Comparison of ENCODE assay signal across 8 cellular contexts in the genomic region with DNA sequence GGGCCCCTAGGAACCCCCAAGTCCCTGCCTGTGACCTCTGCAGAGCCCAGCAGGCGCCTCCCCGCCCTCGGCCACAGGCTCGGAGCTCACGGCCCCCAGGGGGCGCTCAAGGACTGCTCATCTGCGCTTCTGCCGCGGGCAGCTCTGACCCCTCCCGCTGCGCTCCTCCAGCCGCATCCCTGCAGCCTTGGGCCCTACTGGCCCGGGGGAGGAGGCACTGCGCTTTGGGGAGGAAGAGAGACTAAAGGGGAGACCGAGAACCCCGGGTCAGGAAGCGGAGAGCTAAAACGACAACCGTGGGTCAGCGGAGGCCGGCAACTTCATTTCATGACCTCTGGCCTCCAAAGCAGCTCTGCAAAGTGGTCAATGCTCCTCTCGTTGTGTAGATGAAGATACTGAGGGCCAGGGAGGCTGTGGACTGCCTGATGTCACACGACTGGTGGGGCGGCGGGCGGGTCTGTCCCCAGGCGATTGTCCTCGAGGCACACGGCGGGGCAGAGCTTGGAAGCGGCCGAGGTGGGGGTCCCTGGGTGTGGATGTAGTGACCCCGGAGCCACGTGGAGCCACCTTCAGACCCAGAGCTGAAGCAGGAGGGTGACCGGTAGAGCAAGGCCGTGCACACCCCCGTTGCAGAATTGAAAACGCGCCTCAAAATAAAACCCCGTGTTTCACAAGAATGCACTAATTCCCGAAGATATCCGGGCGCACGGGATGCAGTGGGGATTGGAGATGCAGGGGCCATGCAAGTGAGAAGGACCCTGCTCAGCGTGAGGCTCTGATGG. TPM values are rescaled to one million over a fixed set of nuclear protein-coding genes. Genes with fewer than 3 reads are reported as not detected.
DNase-seq lines count a peak whose midpoint lies in the region; ATAC-seq, FAIRE-seq and TF ChIP-seq lines count a peak whose summit lies in the region.

No MANE protein-coding gene starts in this region.

- no peak for TF ChIP-seq POLR2A in GM12891 (IDR thresholded peaks at IDR 0.05; ENCODE audit: low read depth, low read length)

- FAIRE-seq in GM12891 (lab: Jason Lieb, UNC) = peak; percentile 87

- H3K4me2 ChIP-seq in fibroblast of lung (ENCODE audit: extremely low read depth, insufficient read depth, low read length) = peak overlapping the region; percentile 70

- TF ChIP-seq CTCF in fibroblast of lung (conservative IDR thresholded peaks at IDR 0.05 in 1 of 2, IDR thresholded peaks at IDR 0.05 in 1 of 2; ENCODE audit: low read depth in 1 of 2, low read length in 2 of 2) = peak; percentile 76 to 81

- no peak overlapping the region for H3K9ac ChIP-seq in HUES48 (ENCODE audit: low read depth, low read length)
- no peak overlapping the region for H3K9ac ChIP-seq in fibroblast of lung (ENCODE audit: insufficient read depth, low read length)

- no peaks in the 10 kb centered on the region for H3K36me3 ChIP-seq in HUES48 (ENCODE audit: control insufficient read depth, insufficient read depth, low read length)
- H3K36me3 ChIP-seq in fibroblast of lung (ENCODE audit: control insufficient read depth, insufficient read depth, low read length) = no peaks in the 10 kb centered on the region

- ATAC-seq in activated T-cell treated with anti-CD3 and anti-CD28 coated beads, Interleukin-2, amount 50 U/mL, for 4 hours = peak; percentile 93

- no peaks in the 10 kb centered on the region for H3K9me3 Mint-ChIP-seq in activated T-cell treated with anti-CD3 and anti-CD28 coated beads, Interleukin-2, amount 50 U/mL, for 4 hours

- no peak overlapping the region for H2AFZ ChIP-seq in fibroblast of lung (ENCODE audit: low read length)

- H3K27me3 ChIP-seq in HUES48 (ENCODE audit: control insufficient read depth, insufficient read depth, low read length) (no peaks in the 10 kb centered on the region), fibroblast of lung (ENCODE audit: control insufficient read depth, insufficient read depth, low read length) (peaks cover 7% of the 10 kb centered on the region)

- H3K4me1 Mint-ChIP-seq in activated T-cell treated with anti-CD3 and anti-CD28 coated beads, Interleukin-2, amount 50 U/mL, for 4 hours (ENCODE audit: low read depth) = peaks cover 5% of the 10 kb centered on the region

- H3K79me2 ChIP-seq in fibroblast of lung (ENCODE audit: control insufficient read depth, insufficient read depth, low read length) = no peaks in the 10 kb centered on the region

- no peak overlapping the region for H3K4me3 Mint-ChIP-seq in activated T-cell treated with anti-CD3 and anti-CD28 coated beads, Interleukin-2, amount 50 U/mL, for 4 hours

- H3K36me3 Mint-ChIP-seq in activated T-cell treated with anti-CD3 and anti-CD28 coated beads, Interleukin-2, amount 50 U/mL, for 4 hours (ENCODE audit: insufficient read depth) = no peaks in the 10 kb centered on the region

- DNase-seq in GM12891 (ENCODE audit: insufficient read length, low spot score) (peak; percentile 98), OCI-M2 (lab: John Stamatoyannopoulos, UW; ENCODE audit: unreplicated experiment) (peak; percentile 37), fibroblast of lung (ENCODE audit: low read depth in 2 of 2) (peak; percentile 60 to 71), myocyte (ENCODE audit: low read depth) (peak; percentile 78), GF-D8 (lab: John Stamatoyannopoulos, UW) (no peak)
- DNase-seq in activated T-cell treated with anti-CD3 and anti-CD28 coated beads, Interleukin-2, amount 50 U/mL, for 4 hours = peak; percentile 82
- peak; percentile 77 for DNase-seq in stimulated activated CD8-positive, alpha-beta memory T cell treated with anti-CD3 and anti-CD28 coated beads, Interleukin-4, amount 100 ng/mL, for 24 hours (ENCODE audit: low read depth)

- H3K27ac ChIP-seq in HUES48 (ENCODE audit: low read depth, low read length) = no peak overlapping the region
- H3K27ac ChIP-seq in fibroblast of lung (ENCODE audit: insufficient read depth, low read length) = no peak overlapping the region

- peaks cover 36% of the 10 kb centered on the region for H3K27me3 Mint-ChIP-seq in activated T-cell treated with anti-CD3 and anti-CD28 coated beads, Interleukin-2, amount 50 U/mL, for 4 hours (ENCODE audit: low read depth)

- H3K9me3 ChIP-seq in HUES48 (ENCODE audit: control insufficient read depth, insufficient read depth, low read length) (no peaks in the 10 kb centered on the region), fibroblast of lung (ENCODE audit: control insufficient read depth, insufficient read depth, low read depth, low read length) (no peaks in the 10 kb centered on the region)

- H3K4me1 ChIP-seq in HUES48 (ENCODE audit: control insufficient read depth, insufficient read depth, low read length) (0 out of 2 replicates have a peak, but pooled peaks cover 5% of the 10 kb centered on the region), fibroblast of lung (ENCODE audit: control insufficient read depth, extremely low read depth, insufficient read depth, low read length) (no peaks in the 10 kb centered on the region)

- H3K4me3 ChIP-seq in HUES48 (ENCODE audit: low read depth, low read length) (peak overlapping the region; percentile 53), fibroblast of lung (replicated peaks in 1 of 4; ENCODE audit: control extremely low read depth in 1 of 4, insufficient read depth in 1 of 4, low read depth in 3 of 4, low read length in 4 of 4) (no peak overlapping the region)

- no peaks in the 10 kb centered on the region for H4K20me1 ChIP-seq in fibroblast of lung (ENCODE audit: control insufficient read depth, extremely low read depth, insufficient read depth, low read length)

TF ChIP-seq in GM12891, 5 proteins besides CTCF, POLR2A, EP300 and RAD21:
- TF ChIP-seq SPI1 (IDR thresholded peaks at IDR 0.05; ENCODE audit: low read depth, low read length) (no peak), POLR2AphosphoS5 (IDR thresholded peaks at IDR 0.05; ENCODE audit: low read depth, low read length) (no peak), TAF1 (IDR thresholded peaks at IDR 0.05; ENCODE audit: low read depth, low read length) (no peak), PAX5 (IDR thresholded peaks at IDR 0.05; ENCODE audit: insufficient read depth, low read length, severe bottlenecking) (no peak), POU2F2 (IDR thresholded peaks at IDR 0.05; ENCODE audit: low read depth, low read length) (no peak)

RNA-seq across cellular contexts. Expression of gene KRTAP5-6, which starts 2.7 kb away (rescaled TPM):
- polyA plus RNA-seq in GM12891 (2012; ENCODE audit: low read depth, missing spikeins) = not detected
- total RNA-seq in activated T-cell treated with anti-CD3 and anti-CD28 coated beads, Interleukin-2, amount 50 U/mL, for 4 hours = not detected
- not detected in 2 replicates for total RNA-seq in fibroblast of lung
- polyA plus RNA-seq in fibroblast of lung = not detected in 2 replicates
- not detected in 2 replicates for polyA plus RNA-seq in fibroblast of lung (2012)
- polyA minus RNA-seq in fibroblast of lung (ENCODE audit: low replicate concordance) = not detected in 2 replicates
- total RNA-seq in myocyte = not detected in 2 replicates
- polyA plus RNA-seq in myocyte (2012) = not detected

RNA-seq across cellular contexts. Expression of gene IFITM10, which starts 56.1 kb away (rescaled TPM):
- polyA plus RNA-seq in GM12891 (2012; ENCODE audit: low read depth, missing spikeins) = 0.18 TPM
- total RNA-seq in activated T-cell treated with anti-CD3 and anti-CD28 coated beads, Interleukin-2, amount 50 U/mL, for 4 hours = under 1 TPM; 0.33 to 0.53 (median 0.33) TPM
- total RNA-seq in fibroblast of lung (0.26 and 0.50 TPM in 2 replicates), myocyte (3.9 and 8.2 TPM in 2 replicates)
- polyA plus RNA-seq in fibroblast of lung = 0.05 and 0.15 TPM in 2 replicates
- polyA plus RNA-seq in fibroblast of lung (2012) = 0.16 and 0.69 TPM in 2 replicates
- polyA minus RNA-seq in fibroblast of lung (ENCODE audit: low replicate concordance) = not detected in 2 replicates
- 42.0 TPM for polyA plus RNA-seq in myocyte (2012)
